Comparison of ENCODE assay signal across 1 cellular context in genomic region chr16:15482748-15483118, GRCh38.
TF ChIP-seq lines count a peak whose summit lies in the region.

No MANE protein-coding gene starts in this region.

TF ChIP-seq in endothelial cell of umbilical vein, 7 proteins besides CTCF, POLR2A, EP300 and RAD21:
- TF ChIP-seq GATA2 (IDR thresholded peaks at IDR 0.05; ENCODE audit: insufficient read depth, insufficient read length, low read depth, low read length) (no peak), JUN (IDR thresholded peaks at IDR 0.05; ENCODE audit: borderline replicate concordance, insufficient read depth, insufficient read length, low read depth) (no peak)
- TF ChIP-seq, protein P1, sequence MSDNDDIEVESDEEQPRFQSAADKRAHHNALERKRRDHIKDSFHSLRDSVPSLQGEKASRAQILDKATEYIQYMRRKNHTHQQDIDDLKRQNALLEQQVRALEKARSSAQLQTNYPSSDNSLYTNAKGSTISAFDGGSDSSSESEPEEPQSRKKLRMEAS (IDR thresholded peaks at IDR 0.05; ENCODE audit: insufficient read depth, insufficient read length): no peak
